ENCODE assay signal across 18 cellular contexts in the genomic region with DNA sequence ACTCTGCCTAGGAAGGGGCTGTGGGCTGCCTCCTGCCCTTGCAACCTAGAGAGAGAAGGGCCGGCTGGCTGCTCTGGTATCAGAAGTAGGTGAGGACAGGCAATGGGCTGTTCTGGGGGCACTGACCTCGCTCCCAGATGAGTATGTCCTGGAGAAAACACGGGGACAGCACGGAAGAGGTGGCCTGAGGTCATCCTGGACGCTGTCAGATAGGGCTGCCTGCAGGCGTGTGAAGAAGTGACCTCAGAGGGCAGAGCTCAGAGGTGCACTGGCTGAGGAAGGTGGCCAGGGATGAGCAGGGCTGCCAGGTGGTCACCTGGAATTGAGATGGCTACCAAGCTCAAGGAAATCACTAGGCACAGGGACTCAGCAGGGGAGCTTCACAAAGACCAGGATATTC.
DNase-seq lines count a peak whose midpoint lies in the region; ATAC-seq, FAIRE-seq and TF ChIP-seq lines count a peak whose summit lies in the region.
"Had no signal": no experiment of that assay in that cellular context is flagged by ENCODE, and none has a peak within 500 bp of the region (broad histone marks: within the 10 kb centered on the region; RNA-seq: fewer than 3 reads in every experiment).

No MANE protein-coding gene starts in this region.

- H4K91ac ChIP-seq in H9 (ENCODE audit: insufficient read length, low read depth, low read length) = no peak overlapping the region

- H4K8ac ChIP-seq in H9 (replicated peaks; ENCODE audit: insufficient read length, low read depth, low read length) = no peak overlapping the region

- H3K27me3 Mint-ChIP-seq in H9 (ENCODE audit: low read depth) (no peaks in the 10 kb centered on the region), neural crest cell (ENCODE audit: low read depth) (no peaks in the 10 kb centered on the region)
- H3K27me3 Mint-ChIP-seq: CD4-positive, alpha-beta memory T cell had no signal

- no peak overlapping the region for H3T11ph ChIP-seq in H9 (ENCODE audit: low read length)

- H3K79me2 ChIP-seq in H9 (ENCODE audit: insufficient read depth, low read length) = no peaks in the 10 kb centered on the region
- no peaks in the 10 kb centered on the region for H3K79me2 ChIP-seq in HepG2 (ENCODE audit: insufficient read depth, low read length)

- H3K9ac ChIP-seq in H9 (ENCODE audit: extremely low read depth, insufficient read length, low read length) = no peak overlapping the region
- no peak overlapping the region for H3K9ac ChIP-seq in HepG2 (ENCODE audit: insufficient read depth, low read depth, low read length)
- H3K9ac ChIP-seq: BLaER1 had no signal

- H2BK20ac ChIP-seq in H9 (ENCODE audit: low read depth, low read length, poor library complexity, severe bottlenecking) = no peak overlapping the region

- H2AK5ac ChIP-seq in H9 (ENCODE audit: insufficient read length, low read length) = no peak overlapping the region

- H3K4me1 ChIP-seq in H9 (ENCODE audit: insufficient read depth, low read length) (peaks cover 5% of the 10 kb centered on the region; the same call in 1 of the 2 replicates), HepG2 (ENCODE audit: insufficient read depth, low read length) (no peaks in the 10 kb centered on the region), thyroid gland (peaks cover 55 to 56% of the 10 kb centered on the region in 2 donors), Peyer's patch (no peaks in the 10 kb centered on the region)
- H3K4me1 ChIP-seq: BLaER1, HAP-1 had no signal

- H3K27ac Mint-ChIP-seq in H9 (peak overlapping the region in 2 of 3 experiments; percentile 24 to 28; a peak in 3 of 7 replicates), neural crest cell (ENCODE audit: unreplicated experiment) (no peak overlapping the region)
- H3K27ac Mint-ChIP-seq: CD14-positive monocyte had no signal

- TF ChIP-seq CTCF in H9 (conservative IDR thresholded peaks at IDR 0.05) (no peak), HepG2 (CRISPR knock-in tag; IDR thresholded peaks at IDR 0.05) (no peak), neural crest cell (conservative IDR thresholded peaks at IDR 0.05) (no peak), thyroid gland (IDR thresholded peaks at IDR 0.05) (no peak), Peyer's patch (IDR thresholded peaks at IDR 0.05) (no peak)

- H3K4me3 Mint-ChIP-seq in H9 = no peak overlapping the region
- peak overlapping the region; percentile 65 for H3K4me3 Mint-ChIP-seq in neural crest cell
- H3K4me3 Mint-ChIP-seq: CD14-positive monocyte; CD4-positive, alpha-beta memory T cell had no signal

- H3K9me3 ChIP-seq in H9 (ENCODE audit: control insufficient read depth, low read depth, low read length) (no peaks in the 10 kb centered on the region), HepG2 (ENCODE audit: low read length) (no peaks in the 10 kb centered on the region), thyroid gland (no peaks in the 10 kb centered on the region), Peyer's patch (no peaks in the 10 kb centered on the region)
- H3K9me3 ChIP-seq: BLaER1, HAP-1 had no signal

- in situ Hi-C loops in HepG2 (cut with HindIII; ENCODE audit: extremely low pct_ligation_motif_present, low pct_unique_long_range_greater_than_20kb) = no loop called here

- H4K20me1 ChIP-seq in H9 (ENCODE audit: control insufficient read depth, insufficient read depth, insufficient read length) (no peaks in the 10 kb centered on the region), HepG2 (ENCODE audit: insufficient read depth, low read length) (no peaks in the 10 kb centered on the region)
- H4K20me1 ChIP-seq: BLaER1 had no signal

- intact Hi-C loops in HepG2 (cut with micrococcal nuclease; ENCODE audit: unreplicated experiment) = no loop called here
- intact Hi-C loops in thyroid gland (cut with DNase I) = no loop called here

- no peak overlapping the region for H3K56ac ChIP-seq in H9 (ENCODE audit: insufficient read length, low read depth, low read length)

- H2BK12ac ChIP-seq in H9 (ENCODE audit: insufficient read length, low read depth, low read length) = no peak overlapping the region

- FAIRE-seq in HepG2 (lab: Jason Lieb, UNC) = no peak
- FAIRE-seq: GM12892, GM18507, H1 had no signal

- no peak overlapping the region for H2BK15ac ChIP-seq in H9 (ENCODE audit: low read depth, low read length)

- no peaks in the 10 kb centered on the region for H3K79me1 ChIP-seq in H9 (ENCODE audit: insufficient read depth, low read depth, low read length, poor library complexity, severe bottlenecking)

- H2AFZ ChIP-seq in H9 (ENCODE audit: low read length) (no peak overlapping the region), HepG2 (ENCODE audit: low read length) (no peak overlapping the region)

- H3K23me2 ChIP-seq in H9 (ENCODE audit: insufficient read length, low read depth, low read length, poor library complexity, severe bottlenecking) = no peaks in the 10 kb centered on the region

- peaks cover 9 to 14% of the 10 kb centered on the region in 2 experiments for H3K4me1 Mint-ChIP-seq in H9
- peaks cover 36% of the 10 kb centered on the region for H3K4me1 Mint-ChIP-seq in neural crest cell
- H3K4me1 Mint-ChIP-seq: CD14-positive monocyte had no signal

- no peak for TF ChIP-seq RAD21 in HepG2 (CRISPR knock-in tag; IDR thresholded peaks at IDR 0.05)

- CTCF ChIA-PET in HepG2 (lab: Yijun Ruan, JAX; ENCODE audit: low intra/inter-chr PET ratio, low total read pairs) = no interaction called here

- H3K27me3 ChIP-seq in H9 (ENCODE audit: insufficient read depth, low read length) (no peaks in the 10 kb centered on the region), HepG2 (ENCODE audit: control insufficient read depth in 1 of 2, insufficient read depth in 2 of 2, low read length in 2 of 2) (peaks cover 0 to 11% of the 10 kb centered on the region in 2 experiments; a peak in 1 of 5 replicates), thyroid gland (no peaks in the 10 kb centered on the region), Peyer's patch (no peaks in the 10 kb centered on the region)
- H3K27me3 ChIP-seq: BLaER1 had no signal

- DNase-seq in H9 (no peak), HepG2 (ENCODE audit: low spot score) (no peak), neural crest cell (ENCODE audit: low read depth, low spot score) (no peak), thyroid gland (no peak), NCI-H1436 treated with DMSO at 0.1 percent for 48 hours (lab: John Stamatoyannopoulos, UW) (no peak), Peyer's patch (no peak)
- DNase-seq: 8988T; CD4-positive, alpha-beta memory T cell; DMS153; DMS79; GDM1 had no signal

- no peak overlapping the region for H3K4ac ChIP-seq in H9 (ENCODE audit: low read depth, low read length)

- TF ChIP-seq EP300 in HepG2 (IDR thresholded peaks at IDR 0.05; ENCODE audit: low read depth in 2 of 2, low read length in 2 of 2) (no peak), HepG2 (CRISPR knock-in tag; IDR thresholded peaks at IDR 0.05; ENCODE audit: borderline replicate concordance) (no peak)

- no peak for TF ChIP-seq POLR2A in HepG2 (IDR thresholded peaks at IDR 0.05; ENCODE audit: insufficient read depth in 1 of 2, low read depth in 2 of 2, low read length in 2 of 2)
- no peak for TF ChIP-seq POLR2A in thyroid gland (IDR thresholded peaks at IDR 0.05)
- TF ChIP-seq POLR2A in Peyer's patch (IDR thresholded peaks at IDR 0.05) = no peak

- H3K27ac ChIP-seq in H9 (ENCODE audit: insufficient read length, low read depth, low read length) (no peak overlapping the region), HepG2 (ENCODE audit: extremely low read length, insufficient read depth, low read length) (no peak overlapping the region), thyroid gland (peak overlapping the region; percentile 75 to 88 (median 87)), Peyer's patch (no peak overlapping the region)
- H3K27ac ChIP-seq: BLaER1 had no signal

- no CpG with 5 or more reads among the region's 6 CpGs for WGBS in H9 (ENCODE audit: extremely low coverage, insufficient read length, low lambda C conversion rate)
- no CpG with 5 or more reads among the region's 6 CpGs for WGBS in HepG2 (ENCODE audit: low lambda C conversion rate)
- WGBS in thyroid gland, 2 donors = 74 to 83% methylated on average over 6 of the region's 6 CpGs

- H2BK120ac ChIP-seq in H9 (ENCODE audit: low read depth, low read length, poor library complexity, severe bottlenecking) = no peak overlapping the region

- H3K36me3 ChIP-seq in HepG2 (replicated peaks in 1 of 2; ENCODE audit: control insufficient read depth in 1 of 2, insufficient read depth in 2 of 2, low read length in 2 of 2) = no peaks in the 10 kb centered on the region
- no peaks in the 10 kb centered on the region for H3K36me3 ChIP-seq in thyroid gland
- H3K36me3 ChIP-seq in Peyer's patch = no peaks in the 10 kb centered on the region
- H3K36me3 ChIP-seq: BLaER1, HAP-1 had no signal

- H4K5ac ChIP-seq in H9 (ENCODE audit: insufficient read length, low read depth, low read length) = no peak overlapping the region

- H3K4me2 ChIP-seq in H9 (ENCODE audit: insufficient read depth, insufficient read length, low read length) = no peak overlapping the region
- H3K4me2 ChIP-seq in HepG2 (ENCODE audit: low read depth, low read length) = no peak overlapping the region
- H3K4me2 ChIP-seq: BLaER1 had no signal

- POLR2A ChIA-PET in HepG2 (lab: Yijun Ruan, JAX) = no interaction called here

- ATAC-seq in HepG2 (peak; percentile 75), GM19035 (IDR thresholded peaks at IDR 0.05; ENCODE audit: unreplicated experiment) (no peak)

- no peak overlapping the region for H3K18ac ChIP-seq in H9 (ENCODE audit: insufficient read length, low read depth, low read length)

- no peak overlapping the region for H3K14ac ChIP-seq in H9 (ENCODE audit: insufficient read depth, low read length)

- H3K4me3 ChIP-seq in HepG2 (replicated peaks in 1 of 3; ENCODE audit: insufficient read depth in 1 of 3, low read depth in 2 of 3, low read length in 3 of 3) (no peak overlapping the region), thyroid gland (replicated peaks in 1 of 3) (no peak overlapping the region), Peyer's patch (no peak overlapping the region)
- H3K4me3 ChIP-seq: BLaER1, HAP-1 had no signal

- 0 out of 7 replicates have a peak, but pooled peaks cover 0 to 4% (median 0%) of the 10 kb centered on the region in 3 experiments for H3K36me3 Mint-ChIP-seq in H9 (ENCODE audit: insufficient read depth in 1 of 3, low read depth in 3 of 3)
- peaks cover 17% of the 10 kb centered on the region for H3K36me3 Mint-ChIP-seq in neural crest cell (ENCODE audit: low read depth)
- H3K36me3 Mint-ChIP-seq: CD14-positive monocyte had no signal

- BruUV-seq in HepG2 (replicated peaks; lab: Mats Ljungman, UMichigan) = no TSS peak

- no peaks in the 10 kb centered on the region for H3K9me3 Mint-ChIP-seq in H9
- peaks cover 3% of the 10 kb centered on the region for H3K9me3 Mint-ChIP-seq in neural crest cell
- H3K9me3 Mint-ChIP-seq: CD4-positive, alpha-beta memory T cell had no signal

- no peak overlapping the region for H3K23ac ChIP-seq in H9 (ENCODE audit: insufficient read length, low read depth, low read length)

- H2BK5ac ChIP-seq in H9 (ENCODE audit: insufficient read length, low read length) = no peak overlapping the region

TF ChIP-seq in HepG2, 621 proteins besides CTCF, POLR2A, EP300 and RAD21 (continues in another document):
- TF ChIP-seq ZNF75D (CRISPR knock-in tag; IDR thresholded peaks at IDR 0.05; ENCODE audit: borderline replicate concordance) (no peak), ZNF605 (CRISPR knock-in tag; IDR thresholded peaks at IDR 0.05) (no peak), REXO4 (CRISPR knock-in tag; IDR thresholded peaks at IDR 0.05; ENCODE audit: borderline replicate concordance) (no peak), ZNF350 (CRISPR knock-in tag; IDR thresholded peaks at IDR 0.05; ENCODE audit: borderline replicate concordance, low read depth) (no peak), XBP1 (CRISPR knock-in tag; IDR thresholded peaks at IDR 0.05) (no peak)

Comparison
In these comparisons a context has a peak if more than half of its experiments do, and no peak if none do; other contexts are left out.
1. H3K27ac ChIP-seq: peak in thyroid gland (3 of 3); none in H9 (single experiment), HepG2 (single experiment) and Peyer's patch (0 of 4).